Comparison of ENCODE assay signal across 16 cellular contexts in genomic region chrX:124033821-124034220, GRCh38.
DNase-seq lines count a peak whose midpoint lies in the region; ATAC-seq, FAIRE-seq and TF ChIP-seq lines count a peak whose summit lies in the region.
"Had no signal": no experiment of that assay in that cellular context is flagged by ENCODE, and none has a peak within 500 bp of the region (broad histone marks: within the 10 kb centered on the region; RNA-seq: fewer than 3 reads in every experiment).

No MANE protein-coding gene starts in this region.

- peak; percentile 38 for FAIRE-seq in H54 (lab: Jason Lieb, UNC)

- no peak overlapping the region for H3K4me3 ChIP-seq in choroid plexus epithelial cell (ENCODE audit: low read depth, low read length)
- H3K4me3 ChIP-seq: SK-N-MC, skin epidermis had no signal

- DNase-seq in AG08395 (ENCODE audit: low spot score): peak; percentile 21
- DNase-seq in H54 (ENCODE audit: insufficient read length, low spot score): no peak
- DNase-seq in SK-MEL-5 (ENCODE audit: low read depth, low spot score): peak; percentile 11
- peak; percentile 38 for DNase-seq in choroid plexus epithelial cell (ENCODE audit: low read depth)
- no peak for DNase-seq in activated CD4-positive, alpha-beta T cell treated with anti-CD3 and anti-CD28 coated beads, Interleukin-2, amount 50 U/mL, for 1 hour
- no peak for DNase-seq in NCI-H187 (lab: John Stamatoyannopoulos, UW)
- DNase-seq: activated B cell treated with CpG ODN at 0.5 μM for 24 hours; activated T-cell treated with anti-CD3 and anti-CD28 coated beads, Interleukin-2, amount 50 U/mL, for 72 hours; BE2C; caudate nucleus; NCI-H526 treated with DMSO at 0.1 percent for 48 hours had no signal

- TF ChIP-seq CTCF in choroid plexus epithelial cell (conservative IDR thresholded peaks at IDR 0.05; ENCODE audit: low read depth, low read length): no peak

- in situ Hi-C loops in SK-MEL-5 (cut with HindIII; ENCODE audit: low pct_unique_long_range_greater_than_20kb, low sequenced_read_pairs): no loop called here

- no peak for TF ChIP-seq POLR2A in H54 (IDR thresholded peaks at IDR 0.05; ENCODE audit: low read depth, low read length)

- ATAC-seq in HG02970 (IDR thresholded peaks at IDR 0.05; ENCODE audit: low FRiP score, unreplicated experiment): no peak
- no peak for ATAC-seq in GM19452 (IDR thresholded peaks at IDR 0.05; ENCODE audit: unreplicated experiment)
- ATAC-seq: HCT116 had no signal

Comparison
In these comparisons a context has a peak if more than half of its experiments do, and no peak if none do; other contexts are left out.
1. DNase-seq: peak in AG08395 (single experiment), SK-MEL-5 (single experiment) and choroid plexus epithelial cell (single experiment); none in H54 (single experiment), activated CD4-positive, alpha-beta T cell treated with anti-CD3 and anti-CD28 coated beads, Interleukin-2, amount 50 U/mL, for 1 hour (single experiment) and NCI-H187 (0 of 2).